ENCODE assay signal across 24 cellular contexts in the genomic region with DNA sequence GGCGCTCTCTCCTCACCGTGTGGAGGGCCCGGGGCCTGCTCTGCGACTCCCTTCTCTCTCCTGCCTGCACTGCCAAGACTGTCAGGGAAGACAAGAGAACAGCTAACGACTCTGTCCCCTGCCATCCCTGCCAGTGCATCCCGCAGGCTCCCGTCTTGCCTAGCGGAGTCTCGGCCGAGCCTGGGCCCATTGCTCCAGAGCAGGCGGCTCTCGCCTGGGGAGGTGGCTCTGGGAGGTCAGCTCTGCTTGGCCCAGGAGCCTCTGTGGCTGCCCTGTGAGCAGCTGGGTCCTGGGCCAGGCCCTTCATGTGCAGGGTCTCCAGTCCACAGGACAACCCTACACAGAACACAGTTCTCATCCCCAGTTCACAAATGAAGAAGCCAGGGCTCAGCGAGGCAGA. TPM values are rescaled to one million over a fixed set of nuclear protein-coding genes. Genes with fewer than 3 reads are reported as not detected.
A peak's percentile ranks its signal among the peaks of the same experiment; 100 is the strongest.
DNase-seq lines count a peak whose midpoint lies in the region; ATAC-seq, FAIRE-seq and TF ChIP-seq lines count a peak whose summit lies in the region.
"Had no signal": no experiment of that assay in that cellular context is flagged by ENCODE, and none has a peak within 500 bp of the region (broad histone marks: within the 10 kb centered on the region; RNA-seq: fewer than 3 reads in every experiment).

No MANE protein-coding gene starts in this region.

- intact Hi-C loops in Right ventricle myocardium inferior (cut with DNase I): no loop called here
- intact Hi-C loops in cardiac septum (cut with DNase I): loop anchor here (2.0 kb wide), 1 partner anchor 23 kb away; no protein-coding TSS in a partner anchor
- intact Hi-C loops in kidney (cut with DNase I): no loop called here

- H3K27me3 Mint-ChIP-seq in brain: peaks cover 6% of the 10 kb centered on the region
- H3K27me3 Mint-ChIP-seq in activated naive CD8-positive, alpha-beta T cell treated with anti-CD3 and anti-CD28 coated beads, Interleukin-2, amount 50 U/mL, for 24 hours: peaks cover 7% of the 10 kb centered on the region
- H3K27me3 Mint-ChIP-seq: activated B cell treated with CpG ODN at 0.5 μM for 24 hours, naive B cell had no signal

- H3K36me3 ChIP-seq in kidney (ENCODE audit: control insufficient read depth in 1 of 2, insufficient read depth in 2 of 2, low read length in 2 of 2): no peaks in the 10 kb centered on the region
- H3K36me3 ChIP-seq: gastrocnemius medialis, prostate gland had no signal

- peaks cover 37% of the 10 kb centered on the region for H3K36me3 Mint-ChIP-seq in brain
- no peaks in the 10 kb centered on the region for H3K36me3 Mint-ChIP-seq in activated naive CD8-positive, alpha-beta T cell treated with anti-CD3 and anti-CD28 coated beads, Interleukin-2, amount 50 U/mL, for 24 hours (ENCODE audit: low read depth)
- H3K36me3 Mint-ChIP-seq: naive B cell had no signal

- no peak for DNase-seq in Right ventricle myocardium inferior (ENCODE audit: missing footprints)
- DNase-seq in cardiac septum (ENCODE audit: low spot score): no peak
- peak; percentile 66 for DNase-seq in kidney
- no peak for DNase-seq in OCI-M2 (lab: John Stamatoyannopoulos, UW; ENCODE audit: unreplicated experiment)
- no peak for DNase-seq in GM19240 (ENCODE audit: insufficient read length, low spot score)
- no peak for DNase-seq in activated naive CD8-positive, alpha-beta T cell treated with anti-CD3 and anti-CD28 coated beads, Interleukin-2, amount 50 U/mL, for 24 hours
- DNase-seq: 8988T; activated B cell treated with CpG ODN at 0.5 μM for 24 hours; activated CD8-positive, alpha-beta T cell treated with anti-CD3 and anti-CD28 coated beads for 36 hours; activated naive CD4-positive, alpha-beta T cell treated with anti-CD3 and anti-CD28 coated beads for 36 hours; activated T-cell treated with anti-CD3 and anti-CD28 coated beads, Interleukin-2, amount 50 U/mL, for 24 hours; DMS 273 treated with DMSO at 0.1 percent for 48 hours; gastrocnemius medialis; naive B cell; NCI-H1436 treated with DMSO at 0.1 percent for 48 hours; NCI-H82; T-helper 1 cell had no signal

- FAIRE-seq in kidney (lab: Jason Lieb, UNC): no peak

- H3K27ac ChIP-seq in kidney (ENCODE audit: low read depth in 2 of 2, low read length in 2 of 2): no peak overlapping the region
- H3K27ac ChIP-seq: BLaER1, gastrocnemius medialis, left lung, prostate gland, testis had no signal

- peak; percentile 9 for ATAC-seq in Right ventricle myocardium inferior
- no peak for ATAC-seq in GM21367 (IDR thresholded peaks at IDR 0.05; ENCODE audit: unreplicated experiment)
- ATAC-seq in activated naive CD8-positive, alpha-beta T cell treated with anti-CD3 and anti-CD28 coated beads, Interleukin-2, amount 50 U/mL, for 24 hours: no peak
- ATAC-seq: activated CD8-positive, alpha-beta T cell treated with anti-CD3 and anti-CD28 coated beads for 36 hours had no signal

- peaks cover 35% of the 10 kb centered on the region for H3K4me1 Mint-ChIP-seq in brain
- H3K4me1 Mint-ChIP-seq in activated naive CD8-positive, alpha-beta T cell treated with anti-CD3 and anti-CD28 coated beads, Interleukin-2, amount 50 U/mL, for 24 hours: peaks cover 9% of the 10 kb centered on the region

- no peak for TF ChIP-seq CTCF in brain (conservative IDR thresholded peaks at IDR 0.05)
- TF ChIP-seq CTCF in kidney (IDR thresholded peaks at IDR 0.05; ENCODE audit: borderline replicate concordance, extremely low read depth, insufficient read depth): no peak

- no peaks in the 10 kb centered on the region for H3K9me3 Mint-ChIP-seq in brain
- H3K9me3 Mint-ChIP-seq in activated naive CD8-positive, alpha-beta T cell treated with anti-CD3 and anti-CD28 coated beads, Interleukin-2, amount 50 U/mL, for 24 hours: no peaks in the 10 kb centered on the region
- H3K9me3 Mint-ChIP-seq: activated B cell treated with CpG ODN at 0.5 μM for 24 hours; activated CD8-positive, alpha-beta T cell treated with anti-CD3 and anti-CD28 coated beads for 36 hours; activated naive CD4-positive, alpha-beta T cell treated with anti-CD3 and anti-CD28 coated beads for 36 hours; activated T-cell treated with anti-CD3 and anti-CD28 coated beads, Interleukin-2, amount 50 U/mL, for 24 hours; dendritic cell treated with granulocyte-macrophage colony-stimulating factor and Interleukin-4, amounts not matched to agents 40 ng/mL and 50 ng/mL, for 4 days; naive B cell had no signal

- H3K9ac ChIP-seq in kidney (ENCODE audit: low read length in 2 of 2): no peak overlapping the region
- H3K9ac ChIP-seq: BLaER1 had no signal

- peaks cover 0 to 11% of the 10 kb centered on the region in 2 donors for H3K4me1 ChIP-seq in kidney (ENCODE audit: control insufficient read depth in 1 of 2, insufficient read depth in 1 of 2, low read depth in 1 of 2, low read length in 2 of 2)
- H3K4me1 ChIP-seq: prostate gland had no signal

- peak overlapping the region in 1 of 5 experiments; percentile 16 for H3K4me3 Mint-ChIP-seq in brain
- no peak overlapping the region for H3K4me3 Mint-ChIP-seq in activated naive CD8-positive, alpha-beta T cell treated with anti-CD3 and anti-CD28 coated beads, Interleukin-2, amount 50 U/mL, for 24 hours
- H3K4me3 Mint-ChIP-seq: activated B cell treated with CpG ODN at 0.5 μM for 24 hours; activated CD8-positive, alpha-beta T cell treated with anti-CD3 and anti-CD28 coated beads for 36 hours; activated naive CD4-positive, alpha-beta T cell treated with anti-CD3 and anti-CD28 coated beads for 36 hours; activated T-cell treated with anti-CD3 and anti-CD28 coated beads, Interleukin-2, amount 50 U/mL, for 24 hours; dendritic cell treated with granulocyte-macrophage colony-stimulating factor and Interleukin-4, amounts not matched to agents 40 ng/mL and 50 ng/mL, for 4 days had no signal

- H3K27ac Mint-ChIP-seq in brain: peak overlapping the region; percentile 40 to 95 (median 92)
- no peak overlapping the region for H3K27ac Mint-ChIP-seq in activated naive CD8-positive, alpha-beta T cell treated with anti-CD3 and anti-CD28 coated beads, Interleukin-2, amount 50 U/mL, for 24 hours
- H3K27ac Mint-ChIP-seq: activated B cell treated with CpG ODN at 0.5 μM for 24 hours; activated CD8-positive, alpha-beta T cell treated with anti-CD3 and anti-CD28 coated beads for 36 hours; activated naive CD4-positive, alpha-beta T cell treated with anti-CD3 and anti-CD28 coated beads for 36 hours; activated T-cell treated with anti-CD3 and anti-CD28 coated beads, Interleukin-2, amount 50 U/mL, for 24 hours; dendritic cell treated with granulocyte-macrophage colony-stimulating factor and Interleukin-4, amounts not matched to agents 40 ng/mL and 50 ng/mL, for 4 days had no signal

- no peak overlapping the region for H3K4me3 ChIP-seq in kidney (ENCODE audit: low read length in 2 of 2)
- H3K4me3 ChIP-seq: BLaER1, gastrocnemius medialis, left lung, prostate gland, testis had no signal

- no peaks in the 10 kb centered on the region for H3K9me3 ChIP-seq in kidney (ENCODE audit: control insufficient read depth in 1 of 2, low read length in 2 of 2)
- H3K9me3 ChIP-seq: BLaER1, gastrocnemius medialis, left lung, prostate gland, testis had no signal

RNA-seq across cellular contexts. Expression of a gene that starts 53.0 kb away (rescaled TPM):
- total RNA-seq in Right ventricle myocardium inferior (1.0 TPM), cardiac septum (0.89 TPM), kidney (0.38 TPM)
- polyA plus RNA-seq in brain (ENCODE audit: insufficient read depth, low read depth, low replicate concordance) (4.6 TPM), kidney (ENCODE audit: insufficient read depth, low read depth, low replicate concordance) (1.3 TPM)
- total RNA-seq: activated naive CD4-positive, alpha-beta T cell treated with anti-CD3 and anti-CD28 coated beads for 36 hours had no signal
